Comparison of ENCODE assay signal across 17 cellular contexts in genomic region chr15:22885105-22885504, GRCh38. TPM values are rescaled to one million over a fixed set of nuclear protein-coding genes. Genes with fewer than 3 reads are reported as not detected.
A peak's percentile ranks its signal among the peaks of the same experiment; 100 is the strongest.
DNase-seq lines count a peak whose midpoint lies in the region; ATAC-seq, FAIRE-seq and TF ChIP-seq lines count a peak whose summit lies in the region.
"Had no signal": no experiment of that assay in that cellular context is flagged by ENCODE, and none has a peak within 500 bp of the region (broad histone marks: within the 10 kb centered on the region; RNA-seq: fewer than 3 reads in every experiment).

No MANE protein-coding gene starts in this region.

- H3K9me3 ChIP-seq in colonic mucosa (no peaks in the 10 kb centered on the region), hepatocyte (ENCODE audit: low read depth) (no peaks in the 10 kb centered on the region), mucosa of rectum (ENCODE audit: control insufficient read depth in 2 of 2, low read length in 2 of 2) (no peaks in the 10 kb centered on the region), A673 (ENCODE audit: low read depth, low read length, poor library complexity, severe bottlenecking) (no peaks in the 10 kb centered on the region)
- H3K9me3 ChIP-seq: A549, Caco-2 had no signal

- no peak overlapping the region for H3K4me3 ChIP-seq in colonic mucosa
- no peak overlapping the region for H3K4me3 ChIP-seq in hepatocyte
- H3K4me3 ChIP-seq in mucosa of rectum (ENCODE audit: low read length in 2 of 2): no peak overlapping the region
- H3K4me3 ChIP-seq in A673 (ENCODE audit: low read depth, low read length, poor library complexity, severe bottlenecking): no peak overlapping the region
- H3K4me3 ChIP-seq: A549, GM23338 had no signal

- POLR2A ChIA-PET in A673 (lab: Charles Lee; ENCODE audit: low non-redundant PET): no interaction called here

- no peak for FAIRE-seq in GM12891 (lab: Jason Lieb, UNC)
- FAIRE-seq: A549, G401.6, GM19239 had no signal

- no peaks in the 10 kb centered on the region for H3K27me3 ChIP-seq in colonic mucosa
- H3K27me3 ChIP-seq in hepatocyte: no peaks in the 10 kb centered on the region
- H3K27me3 ChIP-seq in mucosa of rectum (ENCODE audit: control insufficient read depth in 2 of 2, insufficient read depth in 2 of 2, low read length in 2 of 2): no peaks in the 10 kb centered on the region
- H3K27me3 ChIP-seq in A673 (replicated peaks; ENCODE audit: insufficient read depth, low read depth, low read length, poor library complexity): no peaks in the 10 kb centered on the region

- intact Hi-C loops in colonic mucosa (cut with DNase I): no loop called here
- intact Hi-C loops in A673 (cut with micrococcal nuclease; ENCODE audit: unreplicated experiment): loop anchor here (5.0 to 10.0 kb wide), 2 partner anchors 38 to 100 kb away; partner anchors contain the start of gene NIPA1

- DNase-seq in colonic mucosa: peak; percentile 39
- DNase-seq in hepatocyte (ENCODE audit: low spot score): no peak
- no peak for DNase-seq in GM12891 (ENCODE audit: insufficient read length, low spot score)
- no peak for DNase-seq in A673 (ENCODE audit: low spot score)
- DNase-seq in activated effector memory CD4-positive, alpha-beta T cell treated with anti-CD3 and anti-CD28 coated beads, Interleukin-2, amount 50 U/mL, for 16 hours: no peak
- DNase-seq: 8988T; C1 segment of cervical spinal cord; CD8-positive, alpha-beta T cell; DMS153; H9 had no signal

- H3K36me3 ChIP-seq in colonic mucosa (no peaks in the 10 kb centered on the region), hepatocyte (replicated peaks; ENCODE audit: insufficient read depth, low read depth) (no peaks in the 10 kb centered on the region), mucosa of rectum (ENCODE audit: control insufficient read depth in 2 of 2, insufficient read depth in 2 of 2, low read length in 2 of 2) (peaks cover 26 to 35% of the 10 kb centered on the region in 2 donors), A673 (ENCODE audit: insufficient read depth, low read length, poor library complexity, severe bottlenecking) (peaks cover 9% of the 10 kb centered on the region)

- no peak overlapping the region for H2AFZ ChIP-seq in hepatocyte
- H2AFZ ChIP-seq: GM23338 had no signal

- no peak overlapping the region for H3K4me2 ChIP-seq in hepatocyte
- H3K4me2 ChIP-seq: A549, GM23338 had no signal

- H3K9ac ChIP-seq in colonic mucosa (ENCODE audit: low read depth in 2 of 2, low read length in 2 of 2): no peak overlapping the region
- H3K9ac ChIP-seq in mucosa of rectum (ENCODE audit: low read depth in 1 of 2, low read length in 2 of 2): no peak overlapping the region

- H3K27ac ChIP-seq in colonic mucosa (peak overlapping the region; percentile 30), hepatocyte (peak overlapping the region; percentile 31), mucosa of rectum (ENCODE audit: low read depth in 2 of 2, low read length in 2 of 2) (peak overlapping the region; percentile 45 to 74), A673 (ENCODE audit: low read depth, low read length, poor library complexity, severe bottlenecking) (no peak overlapping the region)
- H3K27ac ChIP-seq: A549 had no signal

- WGBS in hepatocyte (ENCODE audit: low lambda C conversion rate, missing lambda C conversion rate): 89% methylated on average over 6 of the region's 6 CpGs

- no TSS peak for BruUV-seq in A673 (replicated peaks; lab: Mats Ljungman, UMichigan)

- H3K4me1 ChIP-seq in colonic mucosa (peaks cover 5% of the 10 kb centered on the region), hepatocyte (ENCODE audit: insufficient read depth) (peaks cover 3% of the 10 kb centered on the region), mucosa of rectum (ENCODE audit: control insufficient read depth in 2 of 2, insufficient read depth in 2 of 2, low read length in 2 of 2) (peaks cover 4 to 21% of the 10 kb centered on the region in 2 donors), A673 (ENCODE audit: insufficient read depth, low read length, poor library complexity, severe bottlenecking) (no peaks in the 10 kb centered on the region)

- no peaks in the 10 kb centered on the region for H3K9me2 ChIP-seq in hepatocyte (replicated peaks; ENCODE audit: insufficient read depth)

- H3K79me2 ChIP-seq in hepatocyte: no peaks in the 10 kb centered on the region

- TF ChIP-seq CTCF in colonic mucosa (IDR thresholded peaks at IDR 0.05) (no peak), hepatocyte (IDR thresholded peaks at IDR 0.05; ENCODE audit: poor library complexity) (no peak), A673 (conservative IDR thresholded peaks at IDR 0.05; ENCODE audit: low read depth, low read length) (no peak)

- TF ChIP-seq POLR2A in GM12891 (IDR thresholded peaks at IDR 0.05; ENCODE audit: low read depth, low read length): no peak

- H4K20me1 ChIP-seq in hepatocyte (ENCODE audit: insufficient read depth, poor library complexity, severe bottlenecking): no peaks in the 10 kb centered on the region

- no peak for ATAC-seq in HG02938 (IDR thresholded peaks at IDR 0.05; ENCODE audit: unreplicated experiment)
- ATAC-seq: CD8-positive, alpha-beta T cell had no signal

- CTCF ChIA-PET in A673 (lab: Charles Lee): no interaction called here

TF ChIP-seq in GM12891, 5 proteins besides CTCF, POLR2A, EP300 and RAD21:
- no peak for TF ChIP-seq SPI1 (IDR thresholded peaks at IDR 0.05; ENCODE audit: low read depth, low read length)
- no peak for TF ChIP-seq POLR2AphosphoS5 (IDR thresholded peaks at IDR 0.05; ENCODE audit: low read depth, low read length)
- no peak for TF ChIP-seq PAX5 (IDR thresholded peaks at IDR 0.05; ENCODE audit: insufficient read depth, low read length, severe bottlenecking)
- TF ChIP-seq TAF1 (IDR thresholded peaks at IDR 0.05; ENCODE audit: low read depth, low read length): no peak
- no peak for TF ChIP-seq POU2F2 (IDR thresholded peaks at IDR 0.05; ENCODE audit: low read depth, low read length)

RNA-seq across cellular contexts. Expression of gene NIPA2, which starts 46.6 kb away (rescaled TPM):
- 10 to 100 TPM; 72.2 to 99.5 TPM for total RNA-seq in colonic mucosa
- total RNA-seq in hepatocyte: 77.2 and 79.1 TPM in 2 replicates
- 48.7 and 52.7 TPM in 2 replicates for polyA plus RNA-seq in hepatocyte
- 41.8 TPM for polyA plus RNA-seq in GM12891 (2012; ENCODE audit: low read depth, missing spikeins)
- total RNA-seq in A673 (2021): 78.8 and 87.2 TPM in 2 replicates
